Comparison of ENCODE assay signal across 7 cellular contexts in the genomic region with DNA sequence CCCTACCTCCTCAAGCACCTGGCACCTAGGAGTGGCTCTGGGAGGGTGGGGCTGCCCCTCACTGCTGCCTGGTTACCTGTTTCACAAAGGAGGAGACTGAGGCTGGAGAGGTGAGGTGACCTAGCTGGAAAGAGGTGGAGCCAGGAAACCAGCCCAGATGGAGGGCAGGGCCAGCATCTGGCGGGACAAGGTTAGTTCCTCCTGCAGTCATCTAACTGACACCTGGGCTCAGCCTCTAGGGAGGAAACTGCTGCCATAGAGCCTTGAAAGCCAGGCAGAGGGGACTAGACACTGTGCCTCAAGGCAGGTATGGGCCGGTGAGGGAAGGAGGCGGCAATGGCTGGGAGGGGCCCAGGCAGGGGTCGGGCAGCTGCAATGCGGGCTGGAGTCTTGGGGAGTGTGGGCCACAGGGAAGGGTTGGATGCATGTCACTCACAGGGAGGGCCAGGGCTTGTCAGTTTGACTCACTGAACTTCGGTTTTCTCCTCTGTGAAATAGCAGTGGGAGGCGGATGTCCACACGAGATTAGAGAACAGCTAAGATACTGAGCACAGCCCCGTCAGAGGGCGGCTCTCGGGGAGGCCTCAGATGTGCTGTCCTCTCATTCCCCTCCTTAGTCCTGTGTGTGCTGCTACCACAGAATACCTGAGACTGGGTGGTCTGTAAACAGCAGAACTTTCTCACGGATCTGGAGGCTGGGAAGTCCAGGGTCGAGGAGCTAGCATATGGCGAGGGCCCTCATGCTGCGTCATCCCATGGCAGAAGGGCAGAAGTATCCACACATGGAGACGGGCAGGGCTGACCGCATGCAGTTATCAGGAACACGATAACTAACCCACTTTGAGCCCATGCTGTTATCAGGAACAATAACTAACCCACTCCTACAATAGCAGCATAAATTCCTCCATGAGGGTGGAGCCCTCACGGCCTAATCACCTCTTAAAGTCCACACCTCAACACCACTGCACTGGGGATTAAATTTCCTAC. TPM values are rescaled to one million over a fixed set of nuclear protein-coding genes. Genes with fewer than 3 reads are reported as not detected.
DNase-seq lines count a peak whose midpoint lies in the region; ATAC-seq and TF ChIP-seq lines count a peak whose summit lies in the region.

No MANE protein-coding gene starts in this region.

- no peaks in the 10 kb centered on the region for H3K27me3 Mint-ChIP-seq in stimulated activated memory B cell treated with anti-CD40 and anti-IgM and Interleukin-4, amounts not matched to agents 10 μg/mL and 1 μg/mL and 100 μg/mL, for 72 hours
- peaks cover 4 to 15% (median 6%) of the 10 kb centered on the region in 3 donors for H3K27me3 Mint-ChIP-seq in CD14-positive monocyte (ENCODE audit: low read depth in 3 of 3)

- no peak overlapping the region for H3K4me2 ChIP-seq in HCT116 (ENCODE audit: low read length)
- peak overlapping the region; percentile 76 for H3K4me2 ChIP-seq in OCI-LY7 (ENCODE audit: low read length)

- H3K36me3 ChIP-seq in HCT116 (ENCODE audit: control insufficient read depth in 1 of 2, insufficient read depth in 2 of 2, low read length in 2 of 2) (no peaks in the 10 kb centered on the region), OCI-LY7 (ENCODE audit: insufficient read depth, low read length) (peaks cover 33% of the 10 kb centered on the region)

- peaks cover 12% of the 10 kb centered on the region for H3K36me3 Mint-ChIP-seq in stimulated activated memory B cell treated with anti-CD40 and anti-IgM and Interleukin-4, amounts not matched to agents 10 μg/mL and 1 μg/mL and 100 μg/mL, for 72 hours
- no peaks in the 10 kb centered on the region for H3K36me3 Mint-ChIP-seq in CD14-positive monocyte

- POLR2A ChIA-PET in HCT116 (lab: Charles Lee) = no interaction called here
- POLR2A ChIA-PET in OCI-LY7 (lab: Charles Lee) = interaction anchor here (0.5 to 1.0 kb wide), 2 partner anchors 25 to 152 kb away, joined by 3 to 4 read pairs; no protein-coding TSS in a partner anchor

- H3K4me3 Mint-ChIP-seq in stimulated activated memory B cell treated with anti-CD40 and anti-IgM and Interleukin-4, amounts not matched to agents 10 μg/mL and 1 μg/mL and 100 μg/mL, for 72 hours = peak overlapping the region; percentile 49
- no peak overlapping the region for H3K4me3 Mint-ChIP-seq in CD14-positive monocyte

- peaks cover 0 to 13% of the 10 kb centered on the region in 2 experiments; a peak in 1 of 4 replicates for H3K4me1 ChIP-seq in HCT116 (ENCODE audit: control insufficient read depth in 1 of 2, insufficient read depth in 2 of 2, low read length in 2 of 2)
- H3K4me1 ChIP-seq in OCI-LY7 (ENCODE audit: insufficient read depth, low read length, poor library complexity, severe bottlenecking) = peaks cover 69% of the 10 kb centered on the region

- no peaks in the 10 kb centered on the region for H3K27me3 ChIP-seq in HCT116 (ENCODE audit: insufficient read depth, low read length)

- H3K27ac Mint-ChIP-seq in stimulated activated memory B cell treated with anti-CD40 and anti-IgM and Interleukin-4, amounts not matched to agents 10 μg/mL and 1 μg/mL and 100 μg/mL, for 72 hours = peak overlapping the region; percentile 97
- peak overlapping the region in 3 of 7 donors; percentile 9 to 62 (median 60) for H3K27ac Mint-ChIP-seq in CD14-positive monocyte

- TF ChIP-seq POLR2A in HCT116 (IDR thresholded peaks at IDR 0.05; ENCODE audit: borderline replicate concordance, extremely low read depth, insufficient read depth, insufficient read length) = no peak

- no peak for TF ChIP-seq RAD21 in HCT116 (IDR thresholded peaks at IDR 0.05; ENCODE audit: low read depth)

- H3K9me2 ChIP-seq in HCT116 (ENCODE audit: insufficient read depth) (no peaks in the 10 kb centered on the region), OCI-LY7 (ENCODE audit: insufficient read depth, low read length) (no peaks in the 10 kb centered on the region)

- peak; percentile 35; the same call in 1 of the 2 replicates for ATAC-seq in HCT116
- peak; percentile 68 for ATAC-seq in stimulated activated memory B cell treated with anti-CD40 and anti-IgM and Interleukin-4, amounts not matched to agents 10 μg/mL and 1 μg/mL and 100 μg/mL, for 72 hours

- CTCF ChIA-PET in HCT116 (lab: Charles Lee) = no interaction called here
- CTCF ChIA-PET in OCI-LY7 (lab: Charles Lee; ENCODE audit: unreplicated experiment) = interaction anchor here (0.6 kb wide), 1 partner anchor 47 kb away, joined by 35 read pairs; no protein-coding TSS in a partner anchor

- no peak overlapping the region for H3K9ac ChIP-seq in HCT116 (ENCODE audit: low read length)

- DNase-seq in HCT116 (ENCODE audit: low read depth, low spot score) (no peak), OCI-LY7 (ENCODE audit: low spot score) (peak; percentile 84), germinal center (ENCODE audit: low spot score) (peak; percentile 76), CD14-positive monocyte (ENCODE audit: low spot score) (no peak), SK-N-DZ (ENCODE audit: low spot score) (no peak), GM19240 (ENCODE audit: insufficient read length, low spot score) (no peak)

- no peaks in the 10 kb centered on the region for H3K9me3 Mint-ChIP-seq in stimulated activated memory B cell treated with anti-CD40 and anti-IgM and Interleukin-4, amounts not matched to agents 10 μg/mL and 1 μg/mL and 100 μg/mL, for 72 hours
- no peaks in the 10 kb centered on the region for H3K9me3 Mint-ChIP-seq in CD14-positive monocyte

- H3K27ac ChIP-seq in HCT116 (ENCODE audit: low read depth, low read length) (no peak overlapping the region), OCI-LY7 (ENCODE audit: low read depth, low read length, poor library complexity, severe bottlenecking) (peak overlapping the region; percentile 66)

- intact Hi-C loops in HCT116 (cut with micrococcal nuclease) (no loop called here), OCI-LY7 (cut with micrococcal nuclease; ENCODE audit: unreplicated experiment) (loop anchor here (5.0 kb wide), 1 partner anchor 76 kb away; a partner anchor contains a TSS), CD14-positive monocyte (cut with micrococcal nuclease) (no loop called here)

- H4K20me1 ChIP-seq in HCT116 (ENCODE audit: insufficient read depth) = no peaks in the 10 kb centered on the region
- peaks cover 6% of the 10 kb centered on the region; the same call in 1 of the 2 replicates for H4K20me1 ChIP-seq in OCI-LY7 (ENCODE audit: insufficient read depth, low read length)

- peaks cover 63% of the 10 kb centered on the region for H3K4me1 Mint-ChIP-seq in stimulated activated memory B cell treated with anti-CD40 and anti-IgM and Interleukin-4, amounts not matched to agents 10 μg/mL and 1 μg/mL and 100 μg/mL, for 72 hours
- H3K4me1 Mint-ChIP-seq in CD14-positive monocyte = peaks cover 44% of the 10 kb centered on the region

- TF ChIP-seq CTCF in HCT116 (IDR thresholded peaks at IDR 0.05 in 2 of 3, conservative IDR thresholded peaks at IDR 0.05 in 1 of 3; ENCODE audit: borderline replicate concordance in 1 of 3, insufficient read depth in 1 of 3, low read depth in 2 of 3, low read length in 2 of 3) = no peak
- TF ChIP-seq CTCF in OCI-LY7 (conservative IDR thresholded peaks at IDR 0.05; ENCODE audit: low read length) = no peak
- no peak for TF ChIP-seq CTCF in CD14-positive monocyte (IDR thresholded peaks at IDR 0.05)

- H2AFZ ChIP-seq in HCT116 (ENCODE audit: low read depth, low read length, poor library complexity, severe bottlenecking) (no peak overlapping the region), OCI-LY7 (ENCODE audit: low read length) (no peak overlapping the region)

- no peaks in the 10 kb centered on the region for H3K9me3 ChIP-seq in HCT116 (ENCODE audit: control insufficient read depth in 1 of 2, insufficient read depth in 1 of 2, low read depth in 1 of 2, low read length in 2 of 2)
- no peaks in the 10 kb centered on the region for H3K9me3 ChIP-seq in OCI-LY7 (ENCODE audit: low read length)

- H3K4me3 ChIP-seq in HCT116 (replicated peaks in 1 of 2; ENCODE audit: low read depth in 1 of 2, low read length in 2 of 2) (no peak overlapping the region), OCI-LY7 (ENCODE audit: low read depth, low read length, poor library complexity, severe bottlenecking) (peak overlapping the region; percentile 25)

- RAD21 ChIA-PET in HCT116 (lab: Charles Lee; ENCODE audit: low non-redundant PET in 1 of 2, low total read pairs in 2 of 2, uncharacterized antibody in 2 of 2, unreplicated experiment in 2 of 2) = no interaction called here

- H3K79me2 ChIP-seq in HCT116 (ENCODE audit: insufficient read depth, low read length) (no peaks in the 10 kb centered on the region), OCI-LY7 (ENCODE audit: insufficient read depth, low read depth, low read length) (peaks cover 23% of the 10 kb centered on the region; the same call in 1 of the 2 replicates)

- BruUV-seq in HCT116 (replicated peaks; lab: Mats Ljungman, UMichigan) (no TSS peak), OCI-LY7 (replicated peaks; lab: Mats Ljungman, UMichigan) (no TSS peak)

TF ChIP-seq in HCT116, 20 proteins besides CTCF, POLR2A, EP300 and RAD21 (continues in another document):
- no peak for TF ChIP-seq EZH2phosphoT487 (IDR thresholded peaks at IDR 0.05; ENCODE audit: borderline replicate concordance)

RNA-seq across cellular contexts. Expression of a gene that starts 16.1 kb away (rescaled TPM):
- total RNA-seq in HCT116 (2021; ENCODE audit: unreplicated experiment) (0.20 TPM), OCI-LY7 (2022) (34.1 and 44.3 TPM in 2 replicates)
- not detected in 2 replicates for polyA plus RNA-seq in HCT116 (2012)
- total RNA-seq in OCI-LY7 (2014; rRNA removed; shearing (Covaris generic)) = 15.4 and 16.3 TPM in 2 replicates
- polyA plus RNA-seq in CD14-positive monocyte = not detected
- polyA plus RNA-seq in SK-N-DZ (2014; cell fraction: cytosol; rRNA removed) = 15.0 and 16.0 TPM in 2 replicates
- 9.4 and 13.3 TPM in 2 replicates for polyA plus RNA-seq in SK-N-DZ (2014; cell fraction: nucleus; rRNA removed)

RNA-seq across cellular contexts. Expression of a gene that starts 29.2 kb away (rescaled TPM):
- total RNA-seq in HCT116 (2021; ENCODE audit: unreplicated experiment) (42.8 TPM), OCI-LY7 (2022) (51.9 and 55.0 TPM in 2 replicates)
- polyA plus RNA-seq in HCT116 (2012) = 23.4 and 23.7 TPM in 2 replicates
- total RNA-seq in OCI-LY7 (2014; rRNA removed; shearing (Covaris generic)) = 32.5 and 34.1 TPM in 2 replicates
- polyA plus RNA-seq in CD14-positive monocyte = 10 to 100 TPM; 13.3 to 14.0 TPM
- polyA plus RNA-seq in SK-N-DZ (2014; cell fraction: cytosol; rRNA removed) = 30.9 and 38.7 TPM in 2 replicates
- 13.4 and 15.8 TPM in 2 replicates for polyA plus RNA-seq in SK-N-DZ (2014; cell fraction: nucleus; rRNA removed)

RNA-seq across cellular contexts. Expression of a gene that starts 47.5 kb away (rescaled TPM):
- total RNA-seq in HCT116 (2021; ENCODE audit: unreplicated experiment) = 608 TPM
- polyA plus RNA-seq in HCT116 (2012) = 588 and 690 TPM in 2 replicates
- total RNA-seq in OCI-LY7 (2014; rRNA removed; shearing (Covaris generic)) = 716 and 720 TPM in 2 replicates
- 732 and 779 TPM in 2 replicates for total RNA-seq in OCI-LY7 (2022)
- 10 to 100 TPM; 55.1 to 59.0 TPM for polyA plus RNA-seq in CD14-positive monocyte
- polyA plus RNA-seq in SK-N-DZ (2014; cell fraction: cytosol; rRNA removed) = 496 and 507 TPM in 2 replicates
- polyA plus RNA-seq in SK-N-DZ (2014; cell fraction: nucleus; rRNA removed) = 518 and 549 TPM in 2 replicates

RNA-seq across cellular contexts. Expression of a gene that starts 59.7 kb away (rescaled TPM):
- total RNA-seq in HCT116 (2021; ENCODE audit: unreplicated experiment) = 80.4 TPM
- 69.1 and 86.9 TPM in 2 replicates for polyA plus RNA-seq in HCT116 (2012)
- 148 and 185 TPM in 2 replicates for total RNA-seq in OCI-LY7 (2014; rRNA removed; shearing (Covaris generic))
- 78.6 and 88.1 TPM in 2 replicates for total RNA-seq in OCI-LY7 (2022)
- 100 to 1,000 TPM in 1 of 2 donors, 10 to 100 TPM in 1; 73.5 to 106 TPM for polyA plus RNA-seq in CD14-positive monocyte
- polyA plus RNA-seq in SK-N-DZ (2014; cell fraction: cytosol; rRNA removed) = 151 and 169 TPM in 2 replicates
- polyA plus RNA-seq in SK-N-DZ (2014; cell fraction: nucleus; rRNA removed) = 143 and 168 TPM in 2 replicates

Comparison
In these comparisons a context has a peak if more than half of its experiments do, and no peak if none do; other contexts are left out.
1. DNase-seq: peak in OCI-LY7 (single experiment) and germinal center (single experiment); none in HCT116 (single experiment), CD14-positive monocyte (single experiment), SK-N-DZ (single experiment) and GM19240 (single experiment).
2. RNA of a gene that starts 16.1 kb away (total RNA-seq): 15.4 to 44.3 TPM in OCI-LY7; 0.20 TPM in HCT116 (single experiment); every median in the first group is over 10 times any median in the second.